ENCODE assay signal across 8 cellular contexts in the genomic region with DNA sequence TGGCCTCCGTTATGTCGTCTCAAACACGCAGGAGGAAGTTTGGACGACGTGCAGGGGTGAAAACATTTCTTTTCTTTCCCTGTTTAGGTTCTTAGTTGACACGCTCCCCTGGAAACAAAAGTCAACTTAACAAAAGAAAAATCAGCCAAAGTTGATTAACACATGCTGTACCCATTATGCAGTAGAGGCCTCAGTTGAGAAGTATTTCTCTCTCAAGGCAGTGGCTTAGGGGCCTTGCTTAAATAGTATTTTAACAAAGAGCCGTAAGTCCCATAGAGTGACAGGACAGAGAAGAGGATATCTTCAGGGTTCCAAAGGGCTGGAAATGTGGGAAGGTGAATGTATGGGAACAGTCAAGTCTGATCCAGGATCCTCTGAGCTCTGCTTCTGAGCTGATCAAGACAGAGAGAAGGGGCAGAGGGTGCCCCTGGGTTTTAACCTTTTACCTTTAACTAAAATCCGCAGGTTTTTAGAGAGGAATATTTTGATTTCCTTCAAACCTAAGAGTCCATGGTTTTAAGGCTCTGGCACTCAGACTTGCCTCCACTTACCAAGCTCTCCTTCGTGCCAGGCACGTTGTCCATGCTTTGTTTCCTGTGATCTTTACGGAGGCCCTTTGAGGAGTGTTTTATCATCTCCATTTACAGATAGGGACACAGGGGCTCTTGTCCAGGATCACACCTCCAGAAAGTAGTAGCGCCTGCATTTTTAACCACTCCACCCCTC. TPM values are rescaled to one million over a fixed set of nuclear protein-coding genes. Genes with fewer than 3 reads are reported as not detected.
DNase-seq lines count a peak whose midpoint lies in the region; ATAC-seq and TF ChIP-seq lines count a peak whose summit lies in the region.

No MANE protein-coding gene starts in this region.

- H3K36me3 Mint-ChIP-seq in CD8-positive, alpha-beta memory T cell: peaks cover 0 to 19% (median 2%) of the 10 kb centered on the region in 3 donors
- H3K36me3 Mint-ChIP-seq in endothelial cell (ENCODE audit: low read depth, unreplicated experiment): no peaks in the 10 kb centered on the region

- peaks cover 0 to 1% (median 0%) of the 10 kb centered on the region in 5 donors for H3K9me3 Mint-ChIP-seq in CD8-positive, alpha-beta memory T cell
- no peaks in the 10 kb centered on the region for H3K9me3 Mint-ChIP-seq in endothelial cell (ENCODE audit: unreplicated experiment)

- TF ChIP-seq CTCF in endothelial cell (IDR thresholded peaks at IDR 0.05; ENCODE audit: unreplicated experiment): no peak

- H3K9ac ChIP-seq in Karpas-422 (ENCODE audit: low read length) (peak overlapping the region; percentile 63), trophoblast cell (ENCODE audit: low read length) (no peak overlapping the region)

- H4K20me1 ChIP-seq in Karpas-422 (ENCODE audit: insufficient read depth, low read depth, low read length): peaks cover 17% of the 10 kb centered on the region; the same call in 1 of the 2 replicates

- H3K36me3 ChIP-seq in CD8-positive, alpha-beta memory T cell (ENCODE audit: insufficient read depth, low read length): peaks cover 5% of the 10 kb centered on the region
- H3K36me3 ChIP-seq in Karpas-422 (ENCODE audit: insufficient read depth, low read length) (peaks cover 12% of the 10 kb centered on the region), trophoblast cell (ENCODE audit: control insufficient read depth in 1 of 2, insufficient read depth in 2 of 2, low read length in 2 of 2) (no peaks in the 10 kb centered on the region)

- no peak for ATAC-seq in GM19467 (IDR thresholded peaks at IDR 0.05; ENCODE audit: unreplicated experiment)

- no peak overlapping the region for H2BK12ac ChIP-seq in trophoblast cell (ENCODE audit: low read length)

- peak overlapping the region; percentile 31 for H2AFZ ChIP-seq in Karpas-422 (ENCODE audit: low read length)
- H2AFZ ChIP-seq in trophoblast cell (ENCODE audit: insufficient read depth, low read length, poor library complexity): peak overlapping the region; percentile 23

- peaks cover 0 to 1% of the 10 kb centered on the region in 2 donors for H3K27me3 Mint-ChIP-seq in CD8-positive, alpha-beta memory T cell
- peaks cover 5% of the 10 kb centered on the region for H3K27me3 Mint-ChIP-seq in endothelial cell (ENCODE audit: unreplicated experiment)

- DNase-seq in CD8-positive, alpha-beta memory T cell: no peak
- no peak for DNase-seq in Karpas-422
- DNase-seq in endothelial cell (ENCODE audit: low spot score): no peak
- no peak for DNase-seq in trophoblast cell
- DNase-seq in UCSD-AML1 (lab: John Stamatoyannopoulos, UW; ENCODE audit: unreplicated experiment): no peak
- no peak for DNase-seq in stimulated activated naive CD4-positive, alpha-beta T cell treated with Interleukin-2 at 50 U/mL for 16 hours (lab: John Stamatoyannopoulos, UW)
- DNase-seq in GF-D8 (lab: John Stamatoyannopoulos, UW): no peak

- H3K4me3 Mint-ChIP-seq in CD8-positive, alpha-beta memory T cell: peak overlapping the region; percentile 96 to 99 (median 97)
- no peak overlapping the region for H3K4me3 Mint-ChIP-seq in endothelial cell (ENCODE audit: unreplicated experiment)

- H2BK5ac ChIP-seq in trophoblast cell (ENCODE audit: low read depth, low read length, poor library complexity): no peak overlapping the region

- H2AK5ac ChIP-seq in trophoblast cell (ENCODE audit: low read length): peak overlapping the region; percentile 2

- no peaks in the 10 kb centered on the region for H3K27me3 ChIP-seq in CD8-positive, alpha-beta memory T cell (ENCODE audit: insufficient read depth, low read length, poor library complexity, severe bottlenecking)
- H3K27me3 ChIP-seq in Karpas-422 (ENCODE audit: low read length): no peaks in the 10 kb centered on the region
- H3K27me3 ChIP-seq in trophoblast cell (ENCODE audit: insufficient read depth, low read length): no peaks in the 10 kb centered on the region

- H3K4me3 ChIP-seq in CD8-positive, alpha-beta memory T cell (ENCODE audit: low read length): peak overlapping the region; percentile 96
- peak overlapping the region; percentile 84 for H3K4me3 ChIP-seq in Karpas-422 (ENCODE audit: low read length)
- H3K4me3 ChIP-seq in trophoblast cell (ENCODE audit: low read depth, low read length): no peak overlapping the region

- H3K4me2 ChIP-seq in Karpas-422 (ENCODE audit: low read depth, low read length, poor library complexity, severe bottlenecking) (peak overlapping the region; percentile 99), trophoblast cell (ENCODE audit: low read length) (peak overlapping the region; percentile 57)

- no peak overlapping the region for H3K18ac ChIP-seq in trophoblast cell (ENCODE audit: low read length)

- H3K4ac ChIP-seq in trophoblast cell (ENCODE audit: low read depth, low read length): no peak overlapping the region

- H4K12ac ChIP-seq in trophoblast cell (ENCODE audit: low read depth, low read length): no peak overlapping the region

- POLR2A ChIA-PET in CD8-positive, alpha-beta memory T cell (lab: Charles Lee): interaction anchor here (1.0 to 4.2 kb wide), 4 partner anchors 14 to 36 kb away, joined by 3 to 37 read pairs (median 8); a partner anchor contains a TSS

- H3K9me2 ChIP-seq in Karpas-422 (replicated peaks; ENCODE audit: insufficient read depth, low read length): no peaks in the 10 kb centered on the region

- no peak overlapping the region for H4K8ac ChIP-seq in trophoblast cell (ENCODE audit: low read depth, low read length)

- H2BK120ac ChIP-seq in trophoblast cell (ENCODE audit: insufficient read depth, low read length, poor library complexity): no peak overlapping the region

- no peaks in the 10 kb centered on the region for H3K9me3 ChIP-seq in CD8-positive, alpha-beta memory T cell (ENCODE audit: low read length)
- H3K9me3 ChIP-seq in Karpas-422 (ENCODE audit: low read length): no peaks in the 10 kb centered on the region
- no peaks in the 10 kb centered on the region for H3K9me3 ChIP-seq in trophoblast cell (ENCODE audit: insufficient read depth, low read depth, low read length)

- no peak overlapping the region for H3K14ac ChIP-seq in trophoblast cell (ENCODE audit: low read length)

- H4K91ac ChIP-seq in trophoblast cell (ENCODE audit: low read depth, low read length): no peak overlapping the region

- peaks cover 43% of the 10 kb centered on the region for H3K4me1 ChIP-seq in CD8-positive, alpha-beta memory T cell (ENCODE audit: insufficient read depth, low read length)
- H3K4me1 ChIP-seq in Karpas-422 (ENCODE audit: low read length) (peaks cover 58% of the 10 kb centered on the region), trophoblast cell (ENCODE audit: control insufficient read depth in 1 of 2, insufficient read depth in 2 of 2, low read length in 2 of 2) (peaks cover 7 to 11% of the 10 kb centered on the region in 2 experiments)

- no CpG with 5 or more reads among the region's 12 CpGs for WGBS in trophoblast cell (ENCODE audit: extremely low coverage, insufficient coverage, insufficient read length)

- peaks cover 42 to 45% (median 42%) of the 10 kb centered on the region in 3 donors for H3K4me1 Mint-ChIP-seq in CD8-positive, alpha-beta memory T cell
- peaks cover 23% of the 10 kb centered on the region for H3K4me1 Mint-ChIP-seq in endothelial cell (ENCODE audit: unreplicated experiment)

- CTCF ChIA-PET in CD8-positive, alpha-beta memory T cell (lab: Charles Lee): interaction anchor here (0.6 to 4.7 kb wide), 10 partner anchors 8 to 55 kb away, joined by 3 to 31 read pairs (median 4); a partner anchor contains a TSS

- H3K79me2 ChIP-seq in Karpas-422 (ENCODE audit: low read length): peaks cover 30% of the 10 kb centered on the region
- no peaks in the 10 kb centered on the region for H3K79me2 ChIP-seq in trophoblast cell (ENCODE audit: control insufficient read depth, insufficient read depth, low read length, poor library complexity)

- no peak overlapping the region for H3K23ac ChIP-seq in trophoblast cell (ENCODE audit: low read length)

- H3K27ac Mint-ChIP-seq in CD8-positive, alpha-beta memory T cell: peak overlapping the region; percentile 98 to 100 (median 100)
- H3K27ac Mint-ChIP-seq in endothelial cell (ENCODE audit: unreplicated experiment): peak overlapping the region; percentile 92

- peak overlapping the region; percentile 96 for H3K27ac ChIP-seq in CD8-positive, alpha-beta memory T cell (ENCODE audit: low read depth, low read length)
- H3K27ac ChIP-seq in Karpas-422 (ENCODE audit: low read length) (peak overlapping the region; percentile 100), trophoblast cell (ENCODE audit: low read depth, low read length) (no peak overlapping the region)

- peaks cover 3% of the 10 kb centered on the region for H3K79me1 ChIP-seq in trophoblast cell (ENCODE audit: low read length)

RNA-seq across cellular contexts. Expression of a gene that starts 0.6 kb away (rescaled TPM):
- 100 to 1,000 TPM; 319 to 324 TPM for total RNA-seq in CD8-positive, alpha-beta memory T cell
- 1,273 TPM for polyA plus RNA-seq in CD8-positive, alpha-beta memory T cell
- total RNA-seq in Karpas-422 (2014; rRNA removed; shearing (Covaris generic); ENCODE audit: low replicate concordance): 5,756 and 8,933 TPM in 2 replicates
- 170 TPM for total RNA-seq in endothelial cell (ENCODE audit: unreplicated experiment)
- polyA plus RNA-seq in trophoblast cell (2013): 50.4 and 50.6 TPM in 2 replicates

RNA-seq across cellular contexts. Expression of a gene that starts 36.2 kb away (rescaled TPM):
- total RNA-seq in CD8-positive, alpha-beta memory T cell: 1,000 to 10,000 TPM; 2,924 to 3,007 TPM
- polyA plus RNA-seq in CD8-positive, alpha-beta memory T cell: 6,416 TPM
- total RNA-seq in Karpas-422 (2014; rRNA removed; shearing (Covaris generic); ENCODE audit: low replicate concordance): 3,040 and 3,750 TPM in 2 replicates
- 2,784 TPM for total RNA-seq in endothelial cell (ENCODE audit: unreplicated experiment)
- polyA plus RNA-seq in trophoblast cell (2013): 2,982 and 3,060 TPM in 2 replicates

RNA-seq across cellular contexts. Expression of a gene that starts 55.8 kb away (rescaled TPM):
- 100 to 1,000 TPM; 116 to 120 TPM for total RNA-seq in CD8-positive, alpha-beta memory T cell
- polyA plus RNA-seq in CD8-positive, alpha-beta memory T cell: 33.1 TPM
- 23.0 and 42.6 TPM in 2 replicates for total RNA-seq in Karpas-422 (2014; rRNA removed; shearing (Covaris generic); ENCODE audit: low replicate concordance)
- 41.5 TPM for total RNA-seq in endothelial cell (ENCODE audit: unreplicated experiment)
- polyA plus RNA-seq in trophoblast cell (2013): 38.5 and 40.8 TPM in 2 replicates

Comparison
In these comparisons a context has a peak if more than half of its experiments do, and no peak if none do; other contexts are left out.
1. RNA of a gene that starts 0.6 kb away (total RNA-seq): 5,756 to 8,933 TPM in Karpas-422; 319 to 324 TPM in CD8-positive, alpha-beta memory T cell and 170 TPM in endothelial cell (single experiment); every median in the first group is over 10 times any median in the second.